2 cellular contexts compared by ENCODE assay signal in genomic region chr11:31355817-31356216, GRCh38.
TF ChIP-seq lines count a peak whose summit lies in the region.

No MANE protein-coding gene starts in this region.

TF ChIP-seq in endothelial cell of umbilical vein, 7 proteins besides CTCF, POLR2A, EP300 and RAD21 (continued from another document):
- TF ChIP-seq JUN (IDR thresholded peaks at IDR 0.05; ENCODE audit: borderline replicate concordance, insufficient read depth, insufficient read length, low read depth) (no peak), FOS (IDR thresholded peaks at IDR 0.05; ENCODE audit: borderline replicate concordance, insufficient read depth, low read length) (peak; percentile 55), EZH2 (IDR thresholded peaks at IDR 0.05; ENCODE audit: borderline replicate concordance, low read depth, low read length, severe bottlenecking) (no peak), MAX (IDR thresholded peaks at IDR 0.05; ENCODE audit: insufficient read depth, insufficient read length) (no peak), MYC (IDR thresholded peaks at IDR 0.05; ENCODE audit: low read depth, low read length) (no peak), POLR2AphosphoS5 (IDR thresholded peaks at IDR 0.05; ENCODE audit: insufficient read depth, low read depth, low read length) (no peak)
TF ChIP-seq in endothelial cell of umbilical vein: peak in this region for 1.

TF ChIP-seq in GM23338, 12 proteins besides CTCF, POLR2A, EP300 and RAD21 (continued from another document):
- TF ChIP-seq EZH2phosphoT487 (IDR thresholded peaks at IDR 0.05; ENCODE audit: unreplicated experiment) (no peak), ETS1 (IDR thresholded peaks at IDR 0.05) (no peak), CREB1 (CRISPR knock-in tag; IDR thresholded peaks at IDR 0.05; ENCODE audit: low read depth) (no peak), POLR2AphosphoS5 (IDR thresholded peaks at IDR 0.05; ENCODE audit: low read depth) (no peak), JUNB (IDR thresholded peaks at IDR 0.05; ENCODE audit: unreplicated experiment) (no peak), NANOG (IDR thresholded peaks at IDR 0.05; ENCODE audit: borderline replicate concordance) (no peak), EZH2 (IDR thresholded peaks at IDR 0.05; ENCODE audit: low read depth, unreplicated experiment) (no peak), ZNF331 (CRISPR knock-in tag; IDR thresholded peaks at IDR 0.05; ENCODE audit: low read depth) (no peak), ZNF114 (CRISPR knock-in tag; IDR thresholded peaks at IDR 0.05) (no peak), ZNF462 (CRISPR knock-in tag; IDR thresholded peaks at IDR 0.05) (no peak), REST (IDR thresholded peaks at IDR 0.05; ENCODE audit: unreplicated experiment) (no peak)
